1 cellular context compared by ENCODE assay signal in the genomic region with DNA sequence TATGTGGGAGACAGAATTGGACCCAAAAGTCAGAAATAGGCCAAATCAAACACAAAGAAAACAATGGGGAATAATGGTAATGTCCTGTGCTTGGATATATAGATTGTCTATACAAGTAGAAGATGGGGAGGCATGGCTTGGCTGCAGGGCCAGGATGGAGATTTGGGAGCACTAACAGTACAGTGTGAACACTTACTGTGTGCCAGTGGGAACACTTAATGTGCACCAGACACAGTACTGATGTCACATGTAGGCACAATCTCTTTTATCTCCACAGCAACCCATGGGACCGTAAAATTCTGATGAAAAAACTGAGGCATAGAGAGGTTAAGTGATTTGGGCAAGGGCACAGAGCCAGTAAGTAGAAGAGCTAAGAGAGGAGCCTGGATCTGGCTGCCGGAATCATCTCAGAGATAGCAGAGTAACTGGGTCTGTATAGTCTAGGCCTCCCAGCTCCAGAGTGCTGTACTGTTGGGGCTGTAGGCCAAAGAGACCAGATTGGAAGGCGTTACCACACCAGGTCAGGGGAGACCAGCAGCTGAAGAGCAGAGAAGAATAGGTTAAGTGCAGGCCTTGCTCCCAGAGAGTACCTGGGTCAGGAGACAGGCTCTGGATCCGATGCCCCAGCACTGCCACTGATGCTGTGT.
TF ChIP-seq lines count a peak whose summit lies in the region.

No MANE protein-coding gene starts in this region.

TF ChIP-seq in HepG2, 621 proteins besides CTCF, POLR2A, EP300 and RAD21 (continued from another document):
- TF ChIP-seq ARNT2 (CRISPR knock-in tag; IDR thresholded peaks at IDR 0.05; ENCODE audit: low read depth) (no peak), ERF (CRISPR knock-in tag; IDR thresholded peaks at IDR 0.05) (no peak), ZNF484 (CRISPR knock-in tag; IDR thresholded peaks at IDR 0.05; ENCODE audit: borderline replicate concordance, low read depth) (no peak), ARID5B (CRISPR knock-in tag; IDR thresholded peaks at IDR 0.05) (no peak), RARG (CRISPR knock-in tag; IDR thresholded peaks at IDR 0.05; ENCODE audit: low read depth) (no peak), SALL2 (CRISPR knock-in tag; IDR thresholded peaks at IDR 0.05) (no peak)
TF ChIP-seq in HepG2: peak in this region for 0.
